Comparison of ENCODE assay signal across 1 cellular context in genomic region chr11:132373405-132374141, GRCh38.
TF ChIP-seq lines count a peak whose summit lies in the region.

No MANE protein-coding gene starts in this region.

TF ChIP-seq in HepG2, 621 proteins besides CTCF, POLR2A, EP300 and RAD21 (continued from another document):
- TF ChIP-seq AFF4 (CRISPR knock-in tag; IDR thresholded peaks at IDR 0.05) (no peak), ZBTB1 (CRISPR knock-in tag; IDR thresholded peaks at IDR 0.05; ENCODE audit: borderline replicate concordance) (no peak), ZNF589 (CRISPR knock-in tag; conservative IDR thresholded peaks at IDR 0.05) (no peak), NFIB (CRISPR knock-in tag; IDR thresholded peaks at IDR 0.05; ENCODE audit: borderline replicate concordance) (no peak), TRIM24 (CRISPR knock-in tag; IDR thresholded peaks at IDR 0.05) (no peak), DRAP1 (CRISPR knock-in tag; IDR thresholded peaks at IDR 0.05) (no peak)
- TF ChIP-seq, protein P1, sequence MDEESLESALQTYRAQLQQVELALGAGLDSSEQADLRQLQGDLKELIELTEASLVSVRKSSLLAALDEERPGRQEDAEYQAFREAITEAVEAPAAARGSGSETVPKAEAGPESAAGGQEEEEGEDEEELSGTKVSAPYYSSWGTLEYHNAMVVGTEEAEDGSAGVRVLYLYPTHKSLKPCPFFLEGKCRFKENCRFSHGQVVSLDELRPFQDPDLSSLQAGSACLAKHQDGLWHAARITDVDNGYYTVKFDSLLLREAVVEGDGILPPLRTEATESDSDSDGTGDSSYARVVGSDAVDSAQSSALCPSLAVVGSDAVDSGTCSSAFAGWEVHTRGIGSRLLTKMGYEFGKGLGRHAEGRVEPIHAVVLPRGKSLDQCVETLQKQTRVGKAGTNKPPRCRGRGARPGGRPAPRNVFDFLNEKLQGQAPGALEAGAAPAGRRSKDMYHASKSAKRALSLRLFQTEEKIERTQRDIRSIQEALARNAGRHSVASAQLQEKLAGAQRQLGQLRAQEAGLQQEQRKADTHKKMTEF (CRISPR knock-in tag; IDR thresholded peaks at IDR 0.05): no peak
- TF ChIP-seq, protein P2, sequence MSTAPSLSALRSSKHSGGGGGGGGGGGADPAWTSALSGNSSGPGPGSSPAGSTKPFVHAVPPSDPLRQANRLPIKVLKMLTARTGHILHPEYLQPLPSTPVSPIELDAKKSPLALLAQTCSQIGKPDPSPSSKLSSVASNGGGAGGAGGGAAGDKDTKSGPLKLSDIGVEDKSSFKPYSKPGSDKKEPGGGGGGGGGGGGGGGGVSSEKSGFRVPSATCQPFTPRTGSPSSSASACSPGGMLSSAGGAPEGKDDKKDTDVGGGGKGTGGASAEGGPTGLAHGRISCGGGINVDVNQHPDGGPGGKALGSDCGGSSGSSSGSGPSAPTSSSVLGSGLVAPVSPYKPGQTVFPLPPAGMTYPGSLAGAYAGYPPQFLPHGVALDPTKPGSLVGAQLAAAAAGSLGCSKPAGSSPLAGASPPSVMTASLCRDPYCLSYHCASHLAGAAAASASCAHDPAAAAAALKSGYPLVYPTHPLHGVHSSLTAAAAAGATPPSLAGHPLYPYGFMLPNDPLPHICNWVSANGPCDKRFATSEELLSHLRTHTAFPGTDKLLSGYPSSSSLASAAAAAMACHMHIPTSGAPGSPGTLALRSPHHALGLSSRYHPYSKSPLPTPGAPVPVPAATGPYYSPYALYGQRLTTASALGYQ (CRISPR knock-in tag; IDR thresholded peaks at IDR 0.05): no peak
